In genomic region chr14:22986508-22987054, GRCh38 we compare ENCODE assay signal across 8 cellular contexts. TPM values are rescaled to one million over a fixed set of nuclear protein-coding genes. Genes with fewer than 3 reads are reported as not detected.
DNase-seq lines count a peak whose midpoint lies in the region; ATAC-seq and TF ChIP-seq lines count a peak whose summit lies in the region.

No MANE protein-coding gene starts in this region.

- intact Hi-C loops in Calu3 (cut with micrococcal nuclease; ENCODE audit: unreplicated experiment): loop anchor here (2.0 kb wide), 1 partner anchor 70 kb away; the partner anchor contains the start of gene CDH24
- intact Hi-C loops in activated CD4-positive, alpha-beta T cell treated with anti-CD3 and anti-CD28 coated beads for 36 hours (cut with DNase I, micrococcal nuclease): loop anchor here (1.0 to 10.0 kb wide), 3 partner anchors 72 to 201 kb away; partner anchors contain the start of gene MRPL52 (in 1 of the 2)
- intact Hi-C loops in left lung (cut with DNase I): loop anchor here (5.0 to 10.0 kb wide), 2 partner anchors 68 to 71 kb away; partner anchors contain the start of gene CDH24 (in 2 of the 2)

- POLR2A ChIA-PET in activated CD4-positive, alpha-beta T cell treated with anti-CD3 and anti-CD28 coated beads for 36 hours (lab: Charles Lee): interaction anchor here (0.6 to 1.9 kb wide), 4 partner anchors 20 to 71 kb away, joined by 3 to 13 read pairs (median 3); partner anchors contain the start of gene CDH24

- H3K9me3 Mint-ChIP-seq in Calu3 (ENCODE audit: low read depth, unreplicated experiment): no peaks in the 10 kb centered on the region
- H3K9me3 Mint-ChIP-seq in activated CD4-positive, alpha-beta T cell treated with anti-CD3 and anti-CD28 coated beads for 36 hours (ENCODE audit: low read depth): no peaks in the 10 kb centered on the region

- peaks cover 3 to 15% of the 10 kb centered on the region in 2 donors for H3K27me3 ChIP-seq in left lung

- BruUV-seq in Calu3 (replicated peaks; lab: Mats Ljungman, UMichigan): no TSS peak

- H3K4me3 ChIP-seq in left lung: no peak overlapping the region

- CTCF ChIA-PET in Calu3 (lab: Charles Lee): interaction anchor here (0.6 to 1.7 kb wide), 23 partner anchors 9 to 201 kb away, joined by 3 to 46 read pairs (median 5); partner anchors contain the start of genes CDH24, HAUS4 and PRMT5
- CTCF ChIA-PET in activated CD4-positive, alpha-beta T cell treated with anti-CD3 and anti-CD28 coated beads for 36 hours (lab: Charles Lee): interaction anchor here (0.5 to 18.1 kb wide), 58 partner anchors 8 to 1924 kb away, joined by 3 to 751 read pairs (median 5); partner anchors contain the start of genes ACIN1, C14orf119, CDH24 and HAUS4

- peak; percentile 50 for TF ChIP-seq CTCF in Calu3 (IDR thresholded peaks at IDR 0.05; ENCODE audit: unreplicated experiment)
- peak; percentile 84 to 90 for TF ChIP-seq CTCF in left lung (IDR thresholded peaks at IDR 0.05)

- no peaks in the 10 kb centered on the region for H3K4me1 Mint-ChIP-seq in Calu3 (ENCODE audit: low read depth, unreplicated experiment)
- no peaks in the 10 kb centered on the region for H3K4me1 Mint-ChIP-seq in activated CD4-positive, alpha-beta T cell treated with anti-CD3 and anti-CD28 coated beads for 36 hours

- H3K9me3 ChIP-seq in left lung: no peaks in the 10 kb centered on the region

- no peak overlapping the region for H3K4me3 Mint-ChIP-seq in Calu3 (ENCODE audit: low read depth, unreplicated experiment)
- H3K4me3 Mint-ChIP-seq in activated CD4-positive, alpha-beta T cell treated with anti-CD3 and anti-CD28 coated beads for 36 hours: no peak overlapping the region

- peaks cover 5 to 20% of the 10 kb centered on the region in 2 donors for H3K4me1 ChIP-seq in left lung

- H3K27ac Mint-ChIP-seq in Calu3 (ENCODE audit: unreplicated experiment): no peak overlapping the region
- H3K27ac Mint-ChIP-seq in activated CD4-positive, alpha-beta T cell treated with anti-CD3 and anti-CD28 coated beads for 36 hours: no peak overlapping the region

- no peaks in the 10 kb centered on the region for H3K27me3 Mint-ChIP-seq in Calu3 (ENCODE audit: unreplicated experiment)
- no peaks in the 10 kb centered on the region for H3K27me3 Mint-ChIP-seq in activated CD4-positive, alpha-beta T cell treated with anti-CD3 and anti-CD28 coated beads for 36 hours

- H3K27ac ChIP-seq in left lung: no peak overlapping the region

- DNase-seq in Calu3: peak; percentile 87
- DNase-seq in NCI-H524 treated with DMSO at 0.1 percent for 48 hours (lab: John Stamatoyannopoulos, UW): peak; percentile 43
- DNase-seq in activated CD4-positive, alpha-beta T cell treated with anti-CD3 and anti-CD28 coated beads for 36 hours: peak; percentile 95
- peak; percentile 83 for DNase-seq in cerebellum (ENCODE audit: low spot score)
- DNase-seq in left lung: peak in 1 of 2 donors; percentile 86
- DNase-seq in stimulated activated CD4-positive, alpha-beta T cell treated with anti-CD3 and anti-CD28 coated beads, TNF-alpha, amount 100 ng/mL, for 1 hour (ENCODE audit: low read depth in 3 of 3, low spot score in 1 of 3): peak; percentile 74 to 79 (median 78)

- H3K36me3 ChIP-seq in left lung: peaks cover 0 to 23% of the 10 kb centered on the region in 2 donors

- ATAC-seq in HG03354 (IDR thresholded peaks at IDR 0.05; ENCODE audit: poor library complexity, severe bottlenecking, unreplicated experiment): peak; percentile 56
- ATAC-seq in activated CD4-positive, alpha-beta T cell treated with anti-CD3 and anti-CD28 coated beads for 36 hours: peak; percentile 61
- peak; percentile 57 for ATAC-seq in left lung
- no peak for ATAC-seq in GM21619 (IDR thresholded peaks at IDR 0.05; ENCODE audit: unreplicated experiment)

- H3K36me3 Mint-ChIP-seq in Calu3 (ENCODE audit: insufficient read depth, unreplicated experiment): peaks cover 9% of the 10 kb centered on the region
- H3K36me3 Mint-ChIP-seq in activated CD4-positive, alpha-beta T cell treated with anti-CD3 and anti-CD28 coated beads for 36 hours (ENCODE audit: low read depth): no peaks in the 10 kb centered on the region

RNA-seq across cellular contexts. Expression of gene AJUBA, which starts 4.2 kb away (rescaled TPM):
- total RNA-seq in Calu3 (2022) (20.2 and 32.7 TPM in 2 replicates), cerebellum (7.4 TPM), left lung (10 to 100 TPM; 37.9 to 39.5 TPM)
- 1 to 10 TPM; 2.9 to 3.2 TPM for total RNA-seq in activated CD4-positive, alpha-beta T cell treated with anti-CD3 and anti-CD28 coated beads for 36 hours

RNA-seq across cellular contexts. Expression of gene C14orf93, which starts 23.4 kb away (rescaled TPM):
- 9.6 and 10.6 TPM in 2 replicates for total RNA-seq in Calu3 (2022)
- total RNA-seq in activated CD4-positive, alpha-beta T cell treated with anti-CD3 and anti-CD28 coated beads for 36 hours: 10 to 100 TPM; 10.7 to 11.5 TPM
- 5.2 TPM for total RNA-seq in cerebellum
- 1 to 10 TPM; 8.3 TPM for total RNA-seq in left lung

RNA-seq across cellular contexts. Expression of gene HAUS4, which starts 29.7 kb away (rescaled TPM):
- total RNA-seq in Calu3 (2022) (30.4 and 32.1 TPM in 2 replicates), cerebellum (25.0 TPM), left lung (10 to 100 TPM; 47.6 to 51.4 TPM)
- 10 to 100 TPM; 62.5 to 84.4 TPM for total RNA-seq in activated CD4-positive, alpha-beta T cell treated with anti-CD3 and anti-CD28 coated beads for 36 hours

RNA-seq across cellular contexts. Expression of gene PSMB5, which starts 48.1 kb away (rescaled TPM):
- total RNA-seq in Calu3 (2022) (121 and 138 TPM in 2 replicates), cerebellum (74.6 TPM), left lung (100 to 1,000 TPM; 114 to 140 TPM)
- total RNA-seq in activated CD4-positive, alpha-beta T cell treated with anti-CD3 and anti-CD28 coated beads for 36 hours: 100 to 1,000 TPM; 104 to 129 TPM

RNA-seq across cellular contexts. Expression of gene PSMB11, which starts 55.4 kb away (rescaled TPM):
- total RNA-seq in Calu3 (2022) (not detected in 2 replicates), cerebellum (not detected), left lung (not detected)
- total RNA-seq in activated CD4-positive, alpha-beta T cell treated with anti-CD3 and anti-CD28 coated beads for 36 hours: not detected
